ENCODE assay signal across 1 cellular context in genomic region chr9:88680505-88681160, GRCh38.
TF ChIP-seq lines count a peak whose summit lies in the region.

No MANE protein-coding gene starts in this region.

TF ChIP-seq in WTC11, 78 proteins besides CTCF, POLR2A, EP300 and RAD21 (continued from another document):
- no peak for TF ChIP-seq FOXP4 (CRISPR knock-in tag; IDR thresholded peaks at IDR 0.05)
- TF ChIP-seq FOXK1 (CRISPR knock-in tag; IDR thresholded peaks at IDR 0.05): no peak
- TF ChIP-seq GTF2I (CRISPR knock-in tag; conservative IDR thresholded peaks at IDR 0.05): no peak
- TF ChIP-seq CREM (CRISPR knock-in tag; IDR thresholded peaks at IDR 0.05): no peak
- no peak for TF ChIP-seq NFE2L1 (CRISPR knock-in tag; IDR thresholded peaks at IDR 0.05)
